Comparison of ENCODE assay signal across 25 cellular contexts in the genomic region with DNA sequence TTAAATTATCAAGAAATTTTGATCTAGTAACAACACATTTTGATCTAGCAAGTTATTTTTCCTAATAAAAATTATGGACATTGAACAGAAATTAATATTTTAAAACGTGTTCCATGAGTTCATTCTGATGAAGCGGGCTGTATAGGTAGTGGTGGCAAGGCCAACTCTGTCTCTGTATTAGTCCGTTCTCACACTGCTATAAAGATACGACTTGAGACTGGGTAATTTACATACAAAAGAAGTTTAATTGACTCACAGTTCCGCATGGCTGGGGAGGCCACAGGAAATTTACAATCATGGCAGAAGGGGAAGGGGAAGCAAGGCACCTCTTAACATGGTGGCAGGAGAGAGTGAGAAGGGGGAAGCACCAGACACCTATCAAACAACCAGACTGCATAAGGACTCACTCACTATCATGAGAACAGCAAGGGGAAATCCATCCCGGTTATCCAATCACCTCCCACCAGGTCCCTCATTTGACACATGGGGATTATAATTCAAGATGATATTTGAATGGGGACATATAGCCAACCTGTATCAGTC.
DNase-seq lines count a peak whose midpoint lies in the region; ATAC-seq and TF ChIP-seq lines count a peak whose summit lies in the region.
"Had no signal": no experiment of that assay in that cellular context is flagged by ENCODE, and none has a peak within 500 bp of the region (broad histone marks: within the 10 kb centered on the region; RNA-seq: fewer than 3 reads in every experiment).

No MANE protein-coding gene starts in this region.

- H3K4me3 Mint-ChIP-seq in memory B cell = no peak overlapping the region
- H3K4me3 Mint-ChIP-seq in activated naive CD8-positive, alpha-beta T cell treated with anti-CD3 and anti-CD28 coated beads for 36 hours = no peak overlapping the region
- H3K4me3 Mint-ChIP-seq: activated CD4-positive, alpha-beta T cell treated with anti-CD3 and anti-CD28 coated beads for 36 hours; brain; naive thymus-derived CD4-positive, alpha-beta T cell had no signal

- WGBS in tibial nerve, 2 donors = 66% methylated on average over 6 of the region's 6 CpGs

- H3K27ac Mint-ChIP-seq in memory B cell = no peak overlapping the region
- H3K27ac Mint-ChIP-seq in activated naive CD8-positive, alpha-beta T cell treated with anti-CD3 and anti-CD28 coated beads for 36 hours = no peak overlapping the region
- H3K27ac Mint-ChIP-seq: activated CD4-positive, alpha-beta T cell treated with anti-CD3 and anti-CD28 coated beads for 36 hours; naive thymus-derived CD4-positive, alpha-beta T cell had no signal

- no peaks in the 10 kb centered on the region for H3K27me3 Mint-ChIP-seq in memory B cell
- H3K27me3 Mint-ChIP-seq in activated naive CD8-positive, alpha-beta T cell treated with anti-CD3 and anti-CD28 coated beads for 36 hours = no peaks in the 10 kb centered on the region
- H3K27me3 Mint-ChIP-seq: activated CD4-positive, alpha-beta T cell treated with anti-CD3 and anti-CD28 coated beads for 36 hours; brain; IgD-negative memory B cell had no signal

- H3K4me1 Mint-ChIP-seq in memory B cell = peaks cover 11% of the 10 kb centered on the region
- H3K4me1 Mint-ChIP-seq in activated naive CD8-positive, alpha-beta T cell treated with anti-CD3 and anti-CD28 coated beads for 36 hours = no peaks in the 10 kb centered on the region
- H3K4me1 Mint-ChIP-seq: activated CD4-positive, alpha-beta T cell treated with anti-CD3 and anti-CD28 coated beads for 36 hours; naive thymus-derived CD4-positive, alpha-beta T cell had no signal

- no peaks in the 10 kb centered on the region for H3K27me3 ChIP-seq in tibial nerve
- H3K27me3 ChIP-seq: adrenal gland, BE2C, SJCRH30 had no signal

- in situ Hi-C loops in KBM-7 (cut with MboI; ENCODE audit: low pct_unique_long_range_greater_than_20kb, low sequenced_read_pairs) = no loop called here

- no peaks in the 10 kb centered on the region for H3K9me3 Mint-ChIP-seq in memory B cell
- H3K9me3 Mint-ChIP-seq in activated naive CD8-positive, alpha-beta T cell treated with anti-CD3 and anti-CD28 coated beads for 36 hours = no peaks in the 10 kb centered on the region
- H3K9me3 Mint-ChIP-seq: brain; IgD-negative memory B cell; naive thymus-derived CD4-positive, alpha-beta T cell had no signal

- no peaks in the 10 kb centered on the region for H3K4me1 ChIP-seq in tibial nerve
- H3K4me1 ChIP-seq: adrenal gland, BE2C, SJCRH30, uterus had no signal

- TF ChIP-seq POLR2A in tibial nerve (IDR thresholded peaks at IDR 0.05) = no peak

- ATAC-seq in GM18502 (IDR thresholded peaks at IDR 0.05; ENCODE audit: poor library complexity, unreplicated experiment) (peak; percentile 72), HG02884 (IDR thresholded peaks at IDR 0.05; ENCODE audit: unreplicated experiment) (peak; percentile 37), memory B cell (ENCODE audit: low read depth) (peak; percentile 82), GM21717 (IDR thresholded peaks at IDR 0.05; ENCODE audit: unreplicated experiment) (no peak)
- ATAC-seq: activated CD4-positive, alpha-beta T cell treated with anti-CD3 and anti-CD28 coated beads for 36 hours; left colon; naive thymus-derived CD4-positive, alpha-beta T cell had no signal

- TF ChIP-seq CTCF in tibial nerve (IDR thresholded peaks at IDR 0.05) = no peak

- DNase-seq in KBM-7 (peak; percentile 36), memory B cell (ENCODE audit: low spot score in 2 of 2) (peak in 1 of 2 donors; percentile 23), tibial nerve (ENCODE audit: low spot score in 2 of 2) (no peak), HuH-7.5 (ENCODE audit: low spot score) (no peak)
- no peak for DNase-seq in activated naive CD8-positive, alpha-beta T cell treated with anti-CD3 and anti-CD28 coated beads for 36 hours
- DNase-seq: activated CD4-positive, alpha-beta T cell treated with anti-CD3 and anti-CD28 coated beads for 36 hours; activated naive CD4-positive, alpha-beta T cell; activated T-cell treated with anti-CD3 and anti-CD28 coated beads, Interleukin-2, amount 50 U/mL, for 48 hours; adrenal gland; BE2C; effector CD4-positive, alpha-beta T cell; erythroblast; left colon; naive thymus-derived CD4-positive, alpha-beta T cell; NCI-H1417 treated with DMSO at 0.1 percent for 48 hours; NCI-H446; SJCRH30; stimulated activated CD4-positive, alpha-beta T cell treated with anti-CD3 and anti-CD28 coated beads, Interleukin-1b, Interleukin-23, amount 100 ng/mL, for 48 hours; uterus had no signal

- H3K9me3 ChIP-seq in tibial nerve = no peaks in the 10 kb centered on the region
- H3K9me3 ChIP-seq: adrenal gland, BE2C, SJCRH30, uterus had no signal

- no peak overlapping the region for H3K27ac ChIP-seq in tibial nerve
- H3K27ac ChIP-seq: adrenal gland, SJCRH30, skin epidermis, uterus had no signal

- no peak for TF ChIP-seq EP300 in tibial nerve (IDR thresholded peaks at IDR 0.05)

- no peaks in the 10 kb centered on the region for H3K36me3 Mint-ChIP-seq in memory B cell
- H3K36me3 Mint-ChIP-seq in activated naive CD8-positive, alpha-beta T cell treated with anti-CD3 and anti-CD28 coated beads for 36 hours = no peaks in the 10 kb centered on the region
- H3K36me3 Mint-ChIP-seq: brain; IgD-negative memory B cell; naive thymus-derived CD4-positive, alpha-beta T cell had no signal

- H3K36me3 ChIP-seq in tibial nerve = no peaks in the 10 kb centered on the region
- H3K36me3 ChIP-seq: adrenal gland, BE2C, SJCRH30, uterus had no signal

- no peak overlapping the region for H3K4me3 ChIP-seq in tibial nerve
- H3K4me3 ChIP-seq: adrenal gland, SJCRH30, skin epidermis, uterus had no signal
